ENCODE assay signal across 10 cellular contexts in genomic region chr18:13381331-13381730, GRCh38.
DNase-seq lines count a peak whose midpoint lies in the region; ATAC-seq lines count a peak whose summit lies in the region.
"Had no signal": no experiment of that assay in that cellular context is flagged by ENCODE, and none has a peak within 500 bp of the region (broad histone marks: within the 10 kb centered on the region; RNA-seq: fewer than 3 reads in every experiment).

No MANE protein-coding gene starts in this region.

- H3K36me3 Mint-ChIP-seq in activated naive CD8-positive, alpha-beta T cell treated with anti-CD3 and anti-CD28 coated beads, Interleukin-2, amount 50 U/mL, for 24 hours (ENCODE audit: low read depth), result no peaks in the 10 kb centered on the region
- H3K36me3 Mint-ChIP-seq in memory B cell, result no peaks in the 10 kb centered on the region

- no peaks in the 10 kb centered on the region for H3K27me3 Mint-ChIP-seq in activated naive CD8-positive, alpha-beta T cell treated with anti-CD3 and anti-CD28 coated beads, Interleukin-2, amount 50 U/mL, for 24 hours
- no peaks in the 10 kb centered on the region for H3K27me3 Mint-ChIP-seq in memory B cell

- peak overlapping the region; percentile 84 for H3K27ac ChIP-seq in temporal lobe (ENCODE audit: low read depth, low read length)
- H3K27ac ChIP-seq: epithelial cell of prostate had no signal

- H3K27ac Mint-ChIP-seq in activated naive CD8-positive, alpha-beta T cell treated with anti-CD3 and anti-CD28 coated beads, Interleukin-2, amount 50 U/mL, for 24 hours, result peak overlapping the region; percentile 98
- peak overlapping the region; percentile 97 for H3K27ac Mint-ChIP-seq in memory B cell

- H3K4me1 Mint-ChIP-seq in activated naive CD8-positive, alpha-beta T cell treated with anti-CD3 and anti-CD28 coated beads, Interleukin-2, amount 50 U/mL, for 24 hours, result peaks cover 76% of the 10 kb centered on the region
- H3K4me1 Mint-ChIP-seq in memory B cell, result peaks cover 24% of the 10 kb centered on the region

- H3K9me3 Mint-ChIP-seq in activated naive CD8-positive, alpha-beta T cell treated with anti-CD3 and anti-CD28 coated beads, Interleukin-2, amount 50 U/mL, for 24 hours, result peaks cover 3% of the 10 kb centered on the region
- no peaks in the 10 kb centered on the region for H3K9me3 Mint-ChIP-seq in memory B cell

- H3K4me3 Mint-ChIP-seq in activated naive CD8-positive, alpha-beta T cell treated with anti-CD3 and anti-CD28 coated beads, Interleukin-2, amount 50 U/mL, for 24 hours, result peak overlapping the region; percentile 83
- peak overlapping the region; percentile 81 for H3K4me3 Mint-ChIP-seq in memory B cell

- ATAC-seq in activated naive CD8-positive, alpha-beta T cell treated with anti-CD3 and anti-CD28 coated beads, Interleukin-2, amount 50 U/mL, for 24 hours, result no peak
- ATAC-seq in memory B cell (ENCODE audit: low read depth), result no peak

- DNase-seq in activated CD8-positive, alpha-beta memory T cell treated with anti-CD3 and anti-CD28 coated beads for 24 hours, result peak; percentile 59
- no peak for DNase-seq in activated CD8-positive, alpha-beta memory T cell treated with anti-CD3 and anti-CD28 coated beads, Interleukin-2, amount 50 U/mL, for 4 hours
- no peak for DNase-seq in activated naive CD8-positive, alpha-beta T cell treated with anti-CD3 and anti-CD28 coated beads, Interleukin-2, amount 50 U/mL, for 24 hours
- DNase-seq in memory B cell (ENCODE audit: low spot score in 2 of 2) (no peak), NCI-H345 treated with DMSO at 0.1 percent for 48 hours (lab: John Stamatoyannopoulos, UW; ENCODE audit: unreplicated experiment) (no peak), HT-29 (ENCODE audit: low spot score) (no peak), HUDEP-2 (lab: John Stamatoyannopoulos, UW; ENCODE audit: unreplicated experiment in 76 of 76) (no peak)
- DNase-seq: ACHN had no signal
